Comparison of ENCODE assay signal across 23 cellular contexts in the genomic region with DNA sequence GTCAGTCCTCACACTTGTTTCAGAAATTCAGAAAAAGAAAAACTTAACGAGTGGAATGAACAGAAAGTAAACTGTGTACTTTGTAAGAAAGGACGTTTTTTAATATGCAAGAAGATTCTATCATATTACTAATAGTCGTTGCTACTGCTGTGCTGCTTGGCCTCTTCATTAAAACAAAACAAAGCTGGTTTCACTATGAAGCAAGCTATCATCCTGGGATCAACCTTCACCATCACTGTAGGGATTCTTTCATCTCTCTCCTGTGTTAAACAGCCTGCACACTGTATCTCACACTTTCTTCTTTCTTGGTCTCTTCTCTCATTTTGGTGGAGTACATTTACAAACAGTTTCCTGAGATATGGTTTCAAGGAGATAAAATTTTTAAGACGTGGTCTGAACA.
A peak's percentile ranks its signal among the peaks of the same experiment; 100 is the strongest.
DNase-seq lines count a peak whose midpoint lies in the region; ATAC-seq and TF ChIP-seq lines count a peak whose summit lies in the region.
"Had no signal": no experiment of that assay in that cellular context is flagged by ENCODE, and none has a peak within 500 bp of the region (broad histone marks: within the 10 kb centered on the region; RNA-seq: fewer than 3 reads in every experiment).

No MANE protein-coding gene starts in this region.

- POLR2A ChIA-PET in CD8-positive, alpha-beta memory T cell (lab: Charles Lee): no interaction called here

- DNase-seq in CD8-positive, alpha-beta memory T cell: no peak
- DNase-seq in MM.1S (peak; percentile 16), fibroblast of lung (ENCODE audit: low read depth in 2 of 2) (no peak), heart left ventricle (no peak), cerebellar nuclear complex (lab: John Stamatoyannopoulos, UW) (no peak)
- DNase-seq in activated CD4-positive, alpha-beta T cell treated with anti-CD3 and anti-CD28 coated beads, Interleukin-2, amount 50 U/mL, for 1 hour: no peak
- DNase-seq: AML-193; Calu3; CD4-positive, CD25-positive, alpha-beta regulatory T cell; DND-41; GDM1; GM23248; Kasumi-1; MV-4-11; NCI-H1417 treated with DMSO at 0.1 percent for 48 hours; NCI-H2029; NCI-H2227 treated with DMSO at 0.1 percent for 48 hours; NCI-H524 treated with DMSO at 0.1 percent for 48 hours; OCI-M1; SJCRH30 had no signal

- H2AFZ ChIP-seq in MM.1S (ENCODE audit: low read length) (no peak overlapping the region), fibroblast of lung (ENCODE audit: low read length) (no peak overlapping the region)
- H2AFZ ChIP-seq: GM23248 had no signal

- H3F3A ChIP-seq in MM.1S (ENCODE audit: insufficient read depth, low read length): peaks cover 4% of the 10 kb centered on the region; the same call in 1 of the 2 replicates

- 73 to 78% (median 74%) methylated on average over 4 of the region's 4 CpGs for WGBS in heart left ventricle, 4 donors

- H3K27ac ChIP-seq in CD8-positive, alpha-beta memory T cell (ENCODE audit: low read depth, low read length): no peak overlapping the region
- H3K27ac ChIP-seq in MM.1S (ENCODE audit: low read length): no peak overlapping the region; the same call in 1 of the 2 replicates
- no peak overlapping the region for H3K27ac ChIP-seq in fibroblast of lung (ENCODE audit: insufficient read depth, low read length)
- no peak overlapping the region for H3K27ac ChIP-seq in heart left ventricle
- H3K27ac ChIP-seq: GM23248, RWPE1, SJCRH30 had no signal

- intact Hi-C loops in heart left ventricle (cut with DNase I): no loop called here

- H3K9me2 ChIP-seq in MM.1S (replicated peaks; ENCODE audit: insufficient read depth, low read length): no peaks in the 10 kb centered on the region

- H3K27me3 Mint-ChIP-seq in CD8-positive, alpha-beta memory T cell: no peaks in the 10 kb centered on the region
- H3K27me3 Mint-ChIP-seq: CD4-positive, CD25-positive, alpha-beta regulatory T cell had no signal

- no peak overlapping the region for H3K4me3 ChIP-seq in CD8-positive, alpha-beta memory T cell (ENCODE audit: low read length)
- H3K4me3 ChIP-seq in MM.1S (ENCODE audit: low read length) (peak overlapping the region; percentile 6; the same call in 1 of the 2 replicates), fibroblast of lung (replicated peaks in 1 of 4; ENCODE audit: control extremely low read depth in 1 of 4, insufficient read depth in 1 of 4, low read depth in 3 of 4, low read length in 4 of 4) (no peak overlapping the region), heart left ventricle (peak overlapping the region in 1 of 12 donors; percentile 4)
- H3K4me3 ChIP-seq: GM23248, SJCRH30 had no signal

- no peaks in the 10 kb centered on the region for H3K4me1 ChIP-seq in CD8-positive, alpha-beta memory T cell (ENCODE audit: insufficient read depth, low read length)
- H3K4me1 ChIP-seq in MM.1S (ENCODE audit: low read length) (0 out of 2 replicates have a peak, but pooled peaks cover 5% of the 10 kb centered on the region), fibroblast of lung (ENCODE audit: control insufficient read depth, extremely low read depth, insufficient read depth, low read length) (no peaks in the 10 kb centered on the region), heart left ventricle (peaks cover 0 to 23% (median 2%) of the 10 kb centered on the region in 12 donors)

- TF ChIP-seq CTCF in MM.1S (IDR thresholded peaks at IDR 0.05; ENCODE audit: low read length): no peak
- TF ChIP-seq CTCF in fibroblast of lung (conservative IDR thresholded peaks at IDR 0.05 in 1 of 2, IDR thresholded peaks at IDR 0.05 in 1 of 2; ENCODE audit: low read depth in 1 of 2, low read length in 2 of 2): no peak
- TF ChIP-seq CTCF in heart left ventricle (IDR thresholded peaks at IDR 0.05): no peak

- H3K9me3 Mint-ChIP-seq in CD8-positive, alpha-beta memory T cell: no peaks in the 10 kb centered on the region
- H3K9me3 Mint-ChIP-seq: CD4-positive, CD25-positive, alpha-beta regulatory T cell had no signal

- peaks cover 0 to 6% (median 2%) of the 10 kb centered on the region in 3 donors for H3K36me3 Mint-ChIP-seq in CD8-positive, alpha-beta memory T cell

- no peaks in the 10 kb centered on the region for H3K36me3 ChIP-seq in CD8-positive, alpha-beta memory T cell (ENCODE audit: insufficient read depth, low read length)
- H3K36me3 ChIP-seq in MM.1S (replicated peaks; ENCODE audit: insufficient read depth, low read length) (no peaks in the 10 kb centered on the region), fibroblast of lung (ENCODE audit: control insufficient read depth, insufficient read depth, low read length) (no peaks in the 10 kb centered on the region), heart left ventricle (no peaks in the 10 kb centered on the region)
- H3K36me3 ChIP-seq: SJCRH30 had no signal

- H3K9me3 ChIP-seq in CD8-positive, alpha-beta memory T cell (ENCODE audit: low read length): no peaks in the 10 kb centered on the region
- H3K9me3 ChIP-seq in MM.1S (replicated peaks; ENCODE audit: insufficient read depth, low read length) (no peaks in the 10 kb centered on the region), fibroblast of lung (ENCODE audit: control insufficient read depth, insufficient read depth, low read depth, low read length) (no peaks in the 10 kb centered on the region), heart left ventricle (no peaks in the 10 kb centered on the region)
- H3K9me3 ChIP-seq: SJCRH30 had no signal

- peaks cover 29 to 45% (median 32%) of the 10 kb centered on the region in 3 donors for H3K4me1 Mint-ChIP-seq in CD8-positive, alpha-beta memory T cell

- H3K4me3 Mint-ChIP-seq in CD8-positive, alpha-beta memory T cell: peak overlapping the region in 5 of 7 donors; percentile 4 to 46 (median 36)

- CTCF ChIA-PET in CD8-positive, alpha-beta memory T cell (lab: Charles Lee): no interaction called here

- H3K4me2 ChIP-seq in MM.1S (ENCODE audit: low read depth, low read length): peak overlapping the region; percentile 58
- H3K4me2 ChIP-seq in fibroblast of lung (ENCODE audit: extremely low read depth, insufficient read depth, low read length): peak overlapping the region; percentile 13

- ATAC-seq in GM18868 (IDR thresholded peaks at IDR 0.05; ENCODE audit: unreplicated experiment): peak; percentile 50
- ATAC-seq in heart left ventricle: no peak
- ATAC-seq in HG03439 (IDR thresholded peaks at IDR 0.05; ENCODE audit: unreplicated experiment): no peak

- H4K20me1 ChIP-seq in MM.1S (ENCODE audit: insufficient read depth, low read length): no peaks in the 10 kb centered on the region
- no peaks in the 10 kb centered on the region for H4K20me1 ChIP-seq in fibroblast of lung (ENCODE audit: control insufficient read depth, extremely low read depth, insufficient read depth, low read length)

- no peak for TF ChIP-seq POLR2A in heart left ventricle (IDR thresholded peaks at IDR 0.05)

- H3K79me2 ChIP-seq in MM.1S (ENCODE audit: low read length) (no peaks in the 10 kb centered on the region), fibroblast of lung (ENCODE audit: control insufficient read depth, insufficient read depth, low read length) (no peaks in the 10 kb centered on the region)

- H3K27ac Mint-ChIP-seq in CD8-positive, alpha-beta memory T cell: peak overlapping the region in 2 of 8 donors; percentile 30 to 51

- H3K27me3 ChIP-seq in CD8-positive, alpha-beta memory T cell (ENCODE audit: insufficient read depth, low read length, poor library complexity, severe bottlenecking): no peaks in the 10 kb centered on the region
- H3K27me3 ChIP-seq in MM.1S (replicated peaks; ENCODE audit: insufficient read depth, low read length) (no peaks in the 10 kb centered on the region), fibroblast of lung (ENCODE audit: control insufficient read depth, insufficient read depth, low read length) (no peaks in the 10 kb centered on the region), heart left ventricle (no peaks in the 10 kb centered on the region)
- H3K27me3 ChIP-seq: SJCRH30 had no signal

- H3K9ac ChIP-seq in MM.1S (ENCODE audit: low read length) (no peak overlapping the region), fibroblast of lung (ENCODE audit: insufficient read depth, low read length) (no peak overlapping the region)
- H3K9ac ChIP-seq: GM23248 had no signal
